In the genomic region with DNA sequence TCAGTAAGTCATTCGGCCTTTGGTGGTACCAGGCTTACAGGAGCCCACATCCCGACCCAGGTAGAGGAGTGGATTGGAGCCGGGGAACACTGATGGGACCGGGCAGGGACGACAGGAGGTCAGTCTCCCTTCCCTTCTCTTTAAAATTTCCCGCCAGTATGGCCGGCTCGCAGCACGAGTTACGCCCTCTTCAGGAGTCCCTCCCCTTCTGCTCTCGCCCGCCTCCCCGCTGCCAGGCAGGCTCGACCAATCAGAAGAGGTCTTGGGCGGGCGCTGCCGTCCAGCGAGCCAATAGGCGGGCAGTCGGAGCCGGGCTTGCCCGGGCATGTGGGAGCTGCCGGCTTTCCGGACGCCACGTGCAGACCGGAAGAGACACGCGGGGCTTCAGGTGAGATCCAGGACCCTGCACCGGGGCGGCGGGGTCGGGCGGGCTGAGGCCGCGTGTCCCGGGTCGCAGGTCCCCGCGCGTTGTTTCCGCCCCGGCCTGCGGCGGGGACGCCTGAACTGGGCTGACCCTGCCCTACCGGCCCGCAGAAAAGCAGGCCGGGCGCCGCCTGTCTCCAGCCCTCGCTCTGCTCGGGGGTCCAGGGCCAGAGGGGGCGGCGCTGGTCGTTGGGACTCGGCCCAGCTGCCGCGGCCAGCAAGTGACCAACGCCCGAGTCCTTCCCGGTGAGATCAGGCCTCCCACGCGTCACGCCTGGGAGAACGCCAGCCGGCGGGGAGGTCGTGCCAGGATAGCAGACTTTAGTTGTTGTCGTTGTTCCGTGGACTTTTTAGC, we compare ENCODE assay signal across 1 cellular context.
TF ChIP-seq lines count a peak whose summit lies in the region.

A gene with protein sequence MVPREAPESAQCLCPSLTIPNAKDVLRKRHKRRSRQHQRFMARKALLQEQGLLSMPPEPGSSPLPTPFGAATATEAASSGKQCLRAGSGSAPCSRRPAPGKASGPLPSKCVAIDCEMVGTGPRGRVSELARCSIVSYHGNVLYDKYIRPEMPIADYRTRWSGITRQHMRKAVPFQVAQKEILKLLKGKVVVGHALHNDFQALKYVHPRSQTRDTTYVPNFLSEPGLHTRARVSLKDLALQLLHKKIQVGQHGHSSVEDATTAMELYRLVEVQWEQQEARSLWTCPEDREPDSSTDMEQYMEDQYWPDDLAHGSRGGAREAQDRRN (plus strand): TSS at position 346 of the 778 bp plus-strand sequence. CDS start 4,870 bp downstream, outside the sequence.

TF ChIP-seq in K562, 482 proteins besides CTCF, POLR2A, EP300 and RAD21 (continued from another document):
- TF ChIP-seq, protein P1, sequence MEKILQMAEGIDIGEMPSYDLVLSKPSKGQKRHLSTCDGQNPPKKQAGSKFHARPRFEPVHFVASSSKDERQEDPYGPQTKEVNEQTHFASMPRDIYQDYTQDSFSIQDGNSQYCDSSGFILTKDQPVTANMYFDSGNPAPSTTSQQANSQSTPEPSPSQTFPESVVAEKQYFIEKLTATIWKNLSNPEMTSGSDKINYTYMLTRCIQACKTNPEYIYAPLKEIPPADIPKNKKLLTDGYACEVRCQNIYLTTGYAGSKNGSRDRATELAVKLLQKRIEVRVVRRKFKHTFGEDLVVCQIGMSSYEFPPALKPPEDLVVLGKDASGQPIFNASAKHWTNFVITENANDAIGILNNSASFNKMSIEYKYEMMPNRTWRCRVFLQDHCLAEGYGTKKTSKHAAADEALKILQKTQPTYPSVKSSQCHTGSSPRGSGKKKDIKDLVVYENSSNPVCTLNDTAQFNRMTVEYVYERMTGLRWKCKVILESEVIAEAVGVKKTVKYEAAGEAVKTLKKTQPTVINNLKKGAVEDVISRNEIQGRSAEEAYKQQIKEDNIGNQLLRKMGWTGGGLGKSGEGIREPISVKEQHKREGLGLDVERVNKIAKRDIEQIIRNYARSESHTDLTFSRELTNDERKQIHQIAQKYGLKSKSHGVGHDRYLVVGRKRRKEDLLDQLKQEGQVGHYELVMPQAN (IDR thresholded peaks at IDR 0.05; ENCODE audit: borderline replicate concordance) = peak; percentile 95
- TF ChIP-seq CBX2 (IDR thresholded peaks at IDR 0.05; ENCODE audit: insufficient read depth, low read length, poor library complexity, severe bottlenecking) = no peak
- TF ChIP-seq ZNF316 (IDR thresholded peaks at IDR 0.05) = no peak
- no peak for TF ChIP-seq PRMT5 (CRISPR knock-in tag; IDR thresholded peaks at IDR 0.05)
- TF ChIP-seq EGR1 (conservative IDR thresholded peaks at IDR 0.05) = peak; percentile 69
- no peak for TF ChIP-seq TFAM (CRISPR knock-in tag; conservative IDR thresholded peaks at IDR 0.05)
- no peak for TF ChIP-seq PYGO2 (tag; IDR thresholded peaks at IDR 0.05)
- TF ChIP-seq TCF7 (IDR thresholded peaks at IDR 0.05; ENCODE audit: borderline replicate concordance) = no peak
- TF ChIP-seq BRCA1 (IDR thresholded peaks at IDR 0.05) = no peak
- no peak for TF ChIP-seq BRCA1 (CRISPR knock-in tag; IDR thresholded peaks at IDR 0.05)
- TF ChIP-seq ZNF253 (CRISPR knock-in tag; conservative IDR thresholded peaks at IDR 0.05) = no peak
- peak; percentile 78; the same call in 1 of the 2 replicates for TF ChIP-seq HDAC2 (IDR thresholded peaks at IDR 0.05)
- TF ChIP-seq SRSF1 (IDR thresholded peaks at IDR 0.05; ENCODE audit: low read depth, low read length) = no peak
- TF ChIP-seq, protein P2, sequence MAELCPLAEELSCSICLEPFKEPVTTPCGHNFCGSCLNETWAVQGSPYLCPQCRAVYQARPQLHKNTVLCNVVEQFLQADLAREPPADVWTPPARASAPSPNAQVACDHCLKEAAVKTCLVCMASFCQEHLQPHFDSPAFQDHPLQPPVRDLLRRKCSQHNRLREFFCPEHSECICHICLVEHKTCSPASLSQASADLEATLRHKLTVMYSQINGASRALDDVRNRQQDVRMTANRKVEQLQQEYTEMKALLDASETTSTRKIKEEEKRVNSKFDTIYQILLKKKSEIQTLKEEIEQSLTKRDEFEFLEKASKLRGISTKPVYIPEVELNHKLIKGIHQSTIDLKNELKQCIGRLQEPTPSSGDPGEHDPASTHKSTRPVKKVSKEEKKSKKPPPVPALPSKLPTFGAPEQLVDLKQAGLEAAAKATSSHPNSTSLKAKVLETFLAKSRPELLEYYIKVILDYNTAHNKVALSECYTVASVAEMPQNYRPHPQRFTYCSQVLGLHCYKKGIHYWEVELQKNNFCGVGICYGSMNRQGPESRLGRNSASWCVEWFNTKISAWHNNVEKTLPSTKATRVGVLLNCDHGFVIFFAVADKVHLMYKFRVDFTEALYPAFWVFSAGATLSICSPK (IDR thresholded peaks at IDR 0.05; ENCODE audit: borderline replicate concordance) = no peak
- TF ChIP-seq MED1 (CRISPR knock-in tag; IDR thresholded peaks at IDR 0.05; ENCODE audit: borderline replicate concordance) = no peak
- TF ChIP-seq, protein P3, sequence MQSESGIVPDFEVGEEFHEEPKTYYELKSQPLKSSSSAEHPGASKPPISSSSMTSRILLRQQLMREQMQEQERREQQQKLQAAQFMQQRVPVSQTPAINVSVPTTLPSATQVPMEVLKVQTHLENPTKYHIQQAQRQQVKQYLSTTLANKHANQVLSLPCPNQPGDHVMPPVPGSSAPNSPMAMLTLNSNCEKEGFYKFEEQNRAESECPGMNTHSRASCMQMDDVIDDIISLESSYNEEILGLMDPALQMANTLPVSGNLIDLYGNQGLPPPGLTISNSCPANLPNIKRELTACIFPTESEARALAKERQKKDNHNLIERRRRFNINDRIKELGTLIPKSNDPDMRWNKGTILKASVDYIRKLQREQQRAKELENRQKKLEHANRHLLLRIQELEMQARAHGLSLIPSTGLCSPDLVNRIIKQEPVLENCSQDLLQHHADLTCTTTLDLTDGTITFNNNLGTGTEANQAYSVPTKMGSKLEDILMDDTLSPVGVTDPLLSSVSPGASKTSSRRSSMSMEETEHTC (IDR thresholded peaks at IDR 0.05) = 0 out of 2 replicates have a peak, but pooled peaks have one; percentile 9
- no peak for TF ChIP-seq CHD4 (IDR thresholded peaks at IDR 0.05; ENCODE audit: insufficient read depth, insufficient replicate concordance, low read depth, low read length, poor library complexity, severe bottlenecking)
